ENCODE assay signal across 17 cellular contexts in genomic region chr16:8721693-8722348, GRCh38. TPM values are rescaled to one million over a fixed set of nuclear protein-coding genes. Genes with fewer than 3 reads are reported as not detected.
DNase-seq lines count a peak whose midpoint lies in the region; ATAC-seq and TF ChIP-seq lines count a peak whose summit lies in the region.
"Had no signal": no experiment of that assay in that cellular context is flagged by ENCODE, and none has a peak within 500 bp of the region (broad histone marks: within the 10 kb centered on the region; RNA-seq: fewer than 3 reads in every experiment).

No MANE protein-coding gene starts in this region.

- POLR2A ChIA-PET in SK-N-SH (lab: Yijun Ruan, JAX): no interaction called here

- H3K4me2 ChIP-seq in SK-N-SH: no peak overlapping the region

- TF ChIP-seq EP300 in SK-N-SH (IDR thresholded peaks at IDR 0.05; ENCODE audit: borderline replicate concordance in 1 of 2, low read depth in 1 of 2, low read length in 1 of 2): peak in 1 of 2 experiments; percentile 25; a peak in 1 of 4 replicates

- DNase-seq in SK-N-SH: peak; percentile 60
- DNase-seq in NCI-H774 (lab: John Stamatoyannopoulos, UW): peak; percentile 2
- DNase-seq in iPS-NIHi11 (ENCODE audit: low spot score): peak; percentile 48
- DNase-seq in stimulated activated CD4-positive, alpha-beta T cell treated with anti-CD3 and anti-CD28 coated beads, Interleukin-4, amount 100 ng/mL, for 4 hours: no peak
- DNase-seq in NCI-H2171 (lab: John Stamatoyannopoulos, UW): no peak
- DNase-seq: activated CD4-positive, alpha-beta T cell treated with anti-CD3 and anti-CD28 coated beads, Interleukin-2, amount 10 ng/mL, durations not matched to agents 24 days and 14 days; activated naive CD4-positive, alpha-beta T cell treated with Interleukin-2 at 50 U/mL for 16 hours; COR-L47; GOT3; naive thymus-derived CD8-positive, alpha-beta T cell; T-helper 9 cell had no signal

- CTCF ChIA-PET in SK-N-SH (lab: Yijun Ruan, JAX): interaction anchor here (0.9 to 1.6 kb wide), 5 partner anchors 9 to 154 kb away, joined by 3 to 6 read pairs (median 3); no protein-coding TSS in a partner anchor

- H3K9ac ChIP-seq in SK-N-SH: no peak overlapping the region

- H3K4me1 ChIP-seq in SK-N-SH (ENCODE audit: control insufficient read depth in 1 of 2, insufficient read depth in 2 of 2, low read depth in 1 of 2, low read length in 1 of 2): peaks cover 0 to 26% of the 10 kb centered on the region in 2 experiments; a peak in 2 of 4 replicates
- H3K4me1 ChIP-seq: SJSA1, vagina had no signal

- H3K9me2 ChIP-seq in SK-N-SH: no peaks in the 10 kb centered on the region

- H3K27me3 ChIP-seq in SK-N-SH (ENCODE audit: insufficient read depth): no peaks in the 10 kb centered on the region
- H3K27me3 ChIP-seq: SJSA1, vagina had no signal

- H2AFZ ChIP-seq in SK-N-SH (ENCODE audit: low read depth): no peak overlapping the region

- no peaks in the 10 kb centered on the region for H3F3A ChIP-seq in SK-N-SH (replicated peaks; ENCODE audit: insufficient read depth)

- ATAC-seq in SK-N-SH treated with all-trans-retinoic acid at 6 μM for 48 hours: no peak
- ATAC-seq in HG02840 (IDR thresholded peaks at IDR 0.05; ENCODE audit: low FRiP score, unreplicated experiment): no peak
- no peak for ATAC-seq in GM18520 (IDR thresholded peaks at IDR 0.05; ENCODE audit: unreplicated experiment)
- ATAC-seq: naive thymus-derived CD8-positive, alpha-beta T cell had no signal

- H3K4me3 ChIP-seq in SK-N-SH (ENCODE audit: low read depth in 2 of 2, low read length in 1 of 2): no peak overlapping the region
- H3K4me3 ChIP-seq: lung, SJSA1, vagina had no signal

- H3K79me2 ChIP-seq in SK-N-SH (ENCODE audit: insufficient read depth): no peaks in the 10 kb centered on the region

- no peaks in the 10 kb centered on the region for H3K9me3 ChIP-seq in SK-N-SH
- H3K9me3 ChIP-seq: vagina had no signal

- H3K27ac ChIP-seq in SK-N-SH (ENCODE audit: low read depth in 2 of 2, low read length in 1 of 2): peak overlapping the region in 1 of 2 experiments; percentile 65; a peak in 2 of 4 replicates
- H3K27ac ChIP-seq: SJSA1, vagina had no signal

- 53% methylated on average over 9 of the region's 9 CpGs for WGBS in SK-N-SH (ENCODE audit: low lambda C conversion rate)

- H3K36me3 ChIP-seq in SK-N-SH (replicated peaks in 1 of 2; ENCODE audit: control insufficient read depth in 1 of 2, insufficient read depth in 2 of 2, low read length in 1 of 2): no peaks in the 10 kb centered on the region
- H3K36me3 ChIP-seq: SJSA1, vagina had no signal

- no peaks in the 10 kb centered on the region for H4K20me1 ChIP-seq in SK-N-SH (ENCODE audit: insufficient read depth)

- no peak for TF ChIP-seq CTCF in SK-N-SH (IDR thresholded peaks at IDR 0.05)

- no peak for TF ChIP-seq RAD21 in SK-N-SH (IDR thresholded peaks at IDR 0.05; ENCODE audit: low read length)

TF ChIP-seq in SK-N-SH, 30 proteins besides CTCF, POLR2A, EP300 and RAD21:
- TF ChIP-seq GATA2 (CRISPR knock-in tag; IDR thresholded peaks at IDR 0.05) (peak; percentile 28; the same call in 1 of the 2 replicates), RFX5 (IDR thresholded peaks at IDR 0.05; ENCODE audit: low read length) (no peak)

TF ChIP-seq in SK-N-SH treated with all-trans-retinoic acid at 6 μM for 48 hours, 23 proteins besides CTCF, POLR2A, EP300 and RAD21:
- TF ChIP-seq CSRNP3 (CRISPR knock-in tag; IDR thresholded peaks at IDR 0.05) (no peak), BACH2 (CRISPR knock-in tag; IDR thresholded peaks at IDR 0.05; ENCODE audit: borderline replicate concordance) (no peak), CSDC2 (CRISPR knock-in tag; IDR thresholded peaks at IDR 0.05) (no peak), GLIS3 (CRISPR knock-in tag; IDR thresholded peaks at IDR 0.05) (no peak), ZFP30 (CRISPR knock-in tag; IDR thresholded peaks at IDR 0.05) (no peak), ZNF8 (CRISPR knock-in tag; IDR thresholded peaks at IDR 0.05) (no peak), ISL1 (CRISPR knock-in tag; IDR thresholded peaks at IDR 0.05) (no peak), TSHZ2 (CRISPR knock-in tag; IDR thresholded peaks at IDR 0.05) (no peak), ARNTL (CRISPR knock-in tag; IDR thresholded peaks at IDR 0.05; ENCODE audit: borderline replicate concordance, low read depth) (no peak), TOX (CRISPR knock-in tag; IDR thresholded peaks at IDR 0.05; ENCODE audit: borderline replicate concordance) (no peak), PATZ1 (CRISPR knock-in tag; IDR thresholded peaks at IDR 0.05; ENCODE audit: borderline replicate concordance) (no peak), ZNF70 (CRISPR knock-in tag; IDR thresholded peaks at IDR 0.05) (no peak), ESRRG (CRISPR knock-in tag; IDR thresholded peaks at IDR 0.05) (no peak), CREB5 (CRISPR knock-in tag; IDR thresholded peaks at IDR 0.05; ENCODE audit: low read depth) (no peak), TCF4 (CRISPR knock-in tag; IDR thresholded peaks at IDR 0.05; ENCODE audit: borderline replicate concordance) (no peak; the same call in 1 of the 2 replicates), ZNF565 (CRISPR knock-in tag; conservative IDR thresholded peaks at IDR 0.05; ENCODE audit: low read depth) (no peak), ZC3H10 (CRISPR knock-in tag; IDR thresholded peaks at IDR 0.05) (no peak)

RNA-seq across cellular contexts. Expression of gene ABAT, which starts 47.4 kb away (rescaled TPM):
- 4.7 and 7.3 TPM in 2 replicates for polyA plus RNA-seq in SK-N-SH (2012; rRNA removed)
- polyA plus RNA-seq in SK-N-SH (2012; cell fraction: cytosol; rRNA removed): 5.2 and 6.2 TPM in 2 replicates
- polyA plus RNA-seq in SK-N-SH (2012; cell fraction: nucleus; rRNA removed): 5.2 and 7.9 TPM in 2 replicates

Comparison
In these comparisons a context has a peak if more than half of its experiments do, and no peak if none do; other contexts are left out.
1. DNase-seq: peak in SK-N-SH (single experiment), NCI-H774 (single experiment) and iPS-NIHi11 (single experiment); none in stimulated activated CD4-positive, alpha-beta T cell treated with anti-CD3 and anti-CD28 coated beads, Interleukin-4, amount 100 ng/mL, for 4 hours (0 of 2) and NCI-H2171 (single experiment).